In genomic region chr10:76388321-76388720, GRCh38 we compare ENCODE assay signal across 17 cellular contexts.
"Had no signal": no experiment of that assay in that cellular context is flagged by ENCODE, and none has a peak within 500 bp of the region (broad histone marks: within the 10 kb centered on the region; RNA-seq: fewer than 3 reads in every experiment).

No MANE protein-coding gene starts in this region.

- H3K27me3 ChIP-seq: brain microvascular endothelial cell, stomach, uterus had no signal

- DNase-seq: activated CD4-positive, alpha-beta T cell treated with anti-CD3 and anti-CD28 coated beads for 36 hours; activated CD8-positive, alpha-beta memory T cell treated with anti-CD3 and anti-CD28 coated beads, Interleukin-2, amount 50 U/mL, for 48 hours; activated CD8-positive, alpha-beta T cell treated with anti-CD3 and anti-CD28 coated beads for 36 hours; activated naive CD4-positive, alpha-beta T cell treated with Interleukin-2 at 50 U/mL for 16 hours; activated naive CD8-positive, alpha-beta T cell treated with anti-CD3 and anti-CD28 coated beads, Interleukin-2, amount 50 U/mL, for 24 hours; brain microvascular endothelial cell; kidney; left ventricle myocardium superior; nephron progenitor cell; psoas muscle; stimulated activated CD4-positive, alpha-beta T cell treated with anti-CD3 and anti-CD28 coated beads, Interleukin-4, amount 100 ng/mL, for 24 hours; stomach; T-cell; T1000; uterus had no signal

- ATAC-seq: activated CD4-positive, alpha-beta T cell treated with anti-CD3 and anti-CD28 coated beads for 36 hours; activated CD8-positive, alpha-beta T cell treated with anti-CD3 and anti-CD28 coated beads for 36 hours; activated naive CD8-positive, alpha-beta T cell treated with anti-CD3 and anti-CD28 coated beads, Interleukin-2, amount 50 U/mL, for 24 hours; esophagus mucosa; left ventricle myocardium superior; psoas muscle; T-cell had no signal

- H3K27ac ChIP-seq: brain microvascular endothelial cell, psoas muscle, stomach, uterus, VCaP had no signal

- H3K4me1 ChIP-seq: psoas muscle, stomach, uterus had no signal

- H3K9me3 ChIP-seq: psoas muscle, stomach, uterus had no signal

- H3K4me3 ChIP-seq: psoas muscle, stomach, uterus had no signal

- H3K36me3 ChIP-seq: brain microvascular endothelial cell, stomach, uterus had no signal
